8 cellular contexts compared by ENCODE assay signal in genomic region chr3:179147571-179148445, GRCh38. TPM values are rescaled to one million over a fixed set of nuclear protein-coding genes. Genes with fewer than 3 reads are reported as not detected.
A peak's percentile ranks its signal among the peaks of the same experiment; 100 is the strongest.
DNase-seq lines count a peak whose midpoint lies in the region; ATAC-seq, FAIRE-seq and TF ChIP-seq lines count a peak whose summit lies in the region.

PIK3CA (plus strand) TSS chr3:179148357; CDS start chr3:179198826, 50,469 bp downstream.

- FAIRE-seq in GM12892 (lab: Jason Lieb, UNC), result peak; percentile 98

- H3K9me3 ChIP-seq in adrenal gland (replicated peaks in 1 of 3) (no peaks in the 10 kb centered on the region), left ventricle myocardium inferior (replicated peaks) (no peaks in the 10 kb centered on the region)

- intact Hi-C loops in adrenal gland (cut with DNase I), result loop anchor here (5.0 to 10.0 kb wide), 3 partner anchors 44 to 174 kb away; partner anchors contain the start of gene ZNF639 (in 1 of the 2)
- intact Hi-C loops in left ventricle myocardium inferior (cut with micrococcal nuclease), result loop anchor here (2.0 kb wide), 1 partner anchor 175 kb away; the partner anchor contains the start of gene ZNF639

- peak; percentile 64 for DNase-seq in GM12892 (ENCODE audit: insufficient read length)
- DNase-seq in NCI-H146 (lab: John Stamatoyannopoulos, UW), result peak; percentile 99
- DNase-seq in T-helper 1 cell, result peak; percentile 88 to 98 (median 94)
- peak; percentile 95 to 99 (median 97) for DNase-seq in adrenal gland
- peak; percentile 93 for DNase-seq in left ventricle myocardium inferior
- DNase-seq in progenitor cell of endocrine pancreas (ENCODE audit: low spot score, unreplicated experiment), result peak; percentile 78
- DNase-seq in ureter (ENCODE audit: low spot score), result peak; percentile 97

- peak within 1 kb of the TSS; percentile 86 for H3K4me3 Mint-ChIP-seq in progenitor cell of endocrine pancreas (ENCODE audit: low read depth)

- H3K36me3 ChIP-seq in adrenal gland (replicated peaks in 1 of 2) (no peaks in the 10 kb centered on the region), left ventricle myocardium inferior (no peaks in the 10 kb centered on the region)

- TF ChIP-seq POLR2A in GM12892 (IDR thresholded peaks at IDR 0.05; ENCODE audit: low read depth, low read length), result peak; percentile 56; the same call in 1 of the 2 replicates
- TF ChIP-seq POLR2A in adrenal gland (IDR thresholded peaks at IDR 0.05), result peak in 1 of 2 donors; percentile 90

- no peaks in the 10 kb centered on the region for H3K9me3 Mint-ChIP-seq in progenitor cell of endocrine pancreas (ENCODE audit: low read depth)

- peak within 1 kb of the TSS; percentile 79 to 99 (median 97) for H3K27ac ChIP-seq in adrenal gland
- H3K27ac ChIP-seq in left ventricle myocardium inferior (replicated peaks), result peak within 1 kb of the TSS; percentile 98

- no peaks in the 10 kb centered on the region for H3K36me3 Mint-ChIP-seq in progenitor cell of endocrine pancreas (ENCODE audit: insufficient read depth)

- H3K4me1 Mint-ChIP-seq in progenitor cell of endocrine pancreas (ENCODE audit: low read depth), result peaks cover 20% of the 10 kb centered on the region

- H3K4me1 ChIP-seq in adrenal gland (replicated peaks in 1 of 2) (peaks cover 0 to 33% of the 10 kb centered on the region in 2 donors), left ventricle myocardium inferior (peaks cover 56% of the 10 kb centered on the region)

- H3K4me3 ChIP-seq in adrenal gland (peak within 1 kb of the TSS; percentile 92 to 98 (median 96)), left ventricle myocardium inferior (peak within 1 kb of the TSS; percentile 96)

- WGBS in adrenal gland, 4 donors, result 0 to 1% (median 0%) methylated on average over 52 to 53 of the region's 53 CpGs

- H3K27me3 Mint-ChIP-seq in progenitor cell of endocrine pancreas, result no peaks in the 10 kb centered on the region

- ATAC-seq in HG02852 (IDR thresholded peaks at IDR 0.05; ENCODE audit: unreplicated experiment), result peak; percentile 73

- H3K27me3 ChIP-seq in adrenal gland (no peaks in the 10 kb centered on the region), left ventricle myocardium inferior (ENCODE audit: low read depth) (no peaks in the 10 kb centered on the region)

- TF ChIP-seq CTCF in adrenal gland (IDR thresholded peaks at IDR 0.05) (no peak), left ventricle myocardium inferior (IDR thresholded peaks at IDR 0.05; ENCODE audit: borderline replicate concordance) (no peak), progenitor cell of endocrine pancreas (IDR thresholded peaks at IDR 0.05; ENCODE audit: unreplicated experiment) (no peak)

- peak within 1 kb of the TSS; percentile 95 for H3K27ac Mint-ChIP-seq in progenitor cell of endocrine pancreas

RNA-seq across cellular contexts. Expression of gene PIK3CA, which starts in this region (rescaled TPM):
- 12.9 TPM for polyA plus RNA-seq in GM12892 (2012; ENCODE audit: missing spikeins)
- total RNA-seq in adrenal gland (10 to 100 TPM; 11.4 to 30.6 (median 24.6) TPM), left ventricle myocardium inferior (19.6 TPM), progenitor cell of endocrine pancreas (19.2 and 20.2 TPM in 2 replicates), ureter (22.5 TPM)
- 10 to 100 TPM in 1 of 3 donors, 1 to 10 TPM in 2; 4.1 to 32.2 (median 4.7) TPM for polyA plus RNA-seq in adrenal gland

Comparison
In these comparisons a context has a peak if more than half of its experiments do, and no peak if none do; other contexts are left out.
1. Peak in every context shown above with its lines: DNase-seq, ATAC-seq, H3K4me3 ChIP-seq and H3K27ac ChIP-seq.